7 cellular contexts compared by ENCODE assay signal in genomic region chr9:137606005-137606601, GRCh38. TPM values are rescaled to one million over a fixed set of nuclear protein-coding genes. Genes with fewer than 3 reads are reported as not detected.
DNase-seq lines count a peak whose midpoint lies in the region; ATAC-seq, FAIRE-seq and TF ChIP-seq lines count a peak whose summit lies in the region.
"Had no signal": no experiment of that assay in that cellular context is flagged by ENCODE, and none has a peak within 500 bp of the region (broad histone marks: within the 10 kb centered on the region; RNA-seq: fewer than 3 reads in every experiment).

No MANE protein-coding gene starts in this region.

- ATAC-seq in GM19351 (IDR thresholded peaks at IDR 0.05; ENCODE audit: unreplicated experiment) = peak; percentile 16
- ATAC-seq in HG03460 (IDR thresholded peaks at IDR 0.05; ENCODE audit: unreplicated experiment) = peak; percentile 10
- no peak for ATAC-seq in central memory CD8-positive, alpha-beta T cell (replicated peaks; ENCODE audit: extremely low read depth, poor library complexity, severe bottlenecking)

- peak overlapping the region; percentile 77 for H3K4me3 ChIP-seq in osteoblast (ENCODE audit: insufficient read depth, low read length)

- H3K4me3 Mint-ChIP-seq in central memory CD8-positive, alpha-beta T cell = peak overlapping the region; percentile 75

- peaks cover 10% of the 10 kb centered on the region for H3K27me3 ChIP-seq in osteoblast (ENCODE audit: insufficient read depth, low read length)

- peaks cover 9% of the 10 kb centered on the region for H3K4me1 ChIP-seq in osteoblast (ENCODE audit: insufficient read depth, low read length)

- H3K27me3 Mint-ChIP-seq in central memory CD8-positive, alpha-beta T cell = no peaks in the 10 kb centered on the region

- H3K36me3 Mint-ChIP-seq in central memory CD8-positive, alpha-beta T cell (ENCODE audit: insufficient read depth) = peaks cover 3% of the 10 kb centered on the region

- no peaks in the 10 kb centered on the region for H3K36me3 ChIP-seq in osteoblast (ENCODE audit: insufficient read depth, low read length)

- no peaks in the 10 kb centered on the region for H3K9me3 Mint-ChIP-seq in central memory CD8-positive, alpha-beta T cell

- H3K4me2 ChIP-seq in osteoblast (ENCODE audit: insufficient read depth, low read length) = peak overlapping the region; percentile 83

- H3K4me1 Mint-ChIP-seq in central memory CD8-positive, alpha-beta T cell = peaks cover 19% of the 10 kb centered on the region

- H3K27ac Mint-ChIP-seq in central memory CD8-positive, alpha-beta T cell (ENCODE audit: low read depth) = no peak overlapping the region

- H3K27ac ChIP-seq in osteoblast (ENCODE audit: low read depth, low read length) = no peak overlapping the region

- no peak for TF ChIP-seq POLR2A in GM12891 (IDR thresholded peaks at IDR 0.05; ENCODE audit: low read depth, low read length)

- no peak for DNase-seq in central memory CD8-positive, alpha-beta T cell (ENCODE audit: low spot score in 2 of 2)
- DNase-seq in osteoblast (ENCODE audit: insufficient read length, low spot score, missing footprints) (peak; percentile 86), DMS114 treated with DMSO at 0.1 percent for 48 hours (lab: John Stamatoyannopoulos, UW; ENCODE audit: unreplicated experiment) (no peak), GM12891 (ENCODE audit: insufficient read length, low spot score) (no peak)

- peaks cover 7% of the 10 kb centered on the region for H4K20me1 ChIP-seq in osteoblast (ENCODE audit: insufficient read depth, low read length)

- TF ChIP-seq CTCF in osteoblast (IDR thresholded peaks at IDR 0.05; ENCODE audit: extremely low read depth, low read depth, low read length) = no peak

- H3K79me2 ChIP-seq in osteoblast (ENCODE audit: insufficient read depth, low read length) = peaks cover 9% of the 10 kb centered on the region

- H2AFZ ChIP-seq in osteoblast (ENCODE audit: low read length) = peak overlapping the region; percentile 74

- H3K9me3 ChIP-seq in osteoblast (ENCODE audit: low read depth, low read length) = no peaks in the 10 kb centered on the region

- FAIRE-seq in GM12891 (lab: Jason Lieb, UNC) = no peak
- FAIRE-seq: endometrium had no signal

TF ChIP-seq in GM12891, 5 proteins besides CTCF, POLR2A, EP300 and RAD21:
- TF ChIP-seq POLR2AphosphoS5 (IDR thresholded peaks at IDR 0.05; ENCODE audit: low read depth, low read length) = no peak
- TF ChIP-seq POU2F2 (IDR thresholded peaks at IDR 0.05; ENCODE audit: low read depth, low read length) = no peak
- no peak for TF ChIP-seq SPI1 (IDR thresholded peaks at IDR 0.05; ENCODE audit: low read depth, low read length)
- TF ChIP-seq TAF1 (IDR thresholded peaks at IDR 0.05; ENCODE audit: low read depth, low read length) = no peak
- no peak for TF ChIP-seq PAX5 (IDR thresholded peaks at IDR 0.05; ENCODE audit: insufficient read depth, low read length, severe bottlenecking)
TF ChIP-seq in GM12891: peak in this region for 0.

RNA-seq across cellular contexts. Expression of gene ARRDC1, which starts 0.6 kb away (rescaled TPM):
- total RNA-seq in osteoblast = 11.9 and 15.0 TPM in 2 replicates
- polyA plus RNA-seq in GM12891 (2012; ENCODE audit: low read depth, missing spikeins) = 15.7 TPM

RNA-seq across cellular contexts. Expression of gene EHMT1, which starts 12.7 kb away (rescaled TPM):
- 38.0 and 46.3 TPM in 2 replicates for total RNA-seq in osteoblast
- 37.8 TPM for polyA plus RNA-seq in GM12891 (2012; ENCODE audit: low read depth, missing spikeins)

RNA-seq across cellular contexts. Expression of gene ZMYND19, which starts 15.8 kb away (rescaled TPM):
- 10.5 and 14.1 TPM in 2 replicates for total RNA-seq in osteoblast
- 20.4 TPM for polyA plus RNA-seq in GM12891 (2012; ENCODE audit: low read depth, missing spikeins)

RNA-seq across cellular contexts. Expression of gene DPH7, which starts 27.4 kb away (rescaled TPM):
- total RNA-seq in osteoblast = 20.3 and 26.2 TPM in 2 replicates
- polyA plus RNA-seq in GM12891 (2012; ENCODE audit: low read depth, missing spikeins) = 16.5 TPM

RNA-seq across cellular contexts. Expression of gene MRPL41, which starts 54.4 kb away (rescaled TPM):
- 26.2 and 30.4 TPM in 2 replicates for total RNA-seq in osteoblast
- 43.6 TPM for polyA plus RNA-seq in GM12891 (2012; ENCODE audit: low read depth, missing spikeins)
